ENCODE assay signal across 23 cellular contexts in the genomic region with DNA sequence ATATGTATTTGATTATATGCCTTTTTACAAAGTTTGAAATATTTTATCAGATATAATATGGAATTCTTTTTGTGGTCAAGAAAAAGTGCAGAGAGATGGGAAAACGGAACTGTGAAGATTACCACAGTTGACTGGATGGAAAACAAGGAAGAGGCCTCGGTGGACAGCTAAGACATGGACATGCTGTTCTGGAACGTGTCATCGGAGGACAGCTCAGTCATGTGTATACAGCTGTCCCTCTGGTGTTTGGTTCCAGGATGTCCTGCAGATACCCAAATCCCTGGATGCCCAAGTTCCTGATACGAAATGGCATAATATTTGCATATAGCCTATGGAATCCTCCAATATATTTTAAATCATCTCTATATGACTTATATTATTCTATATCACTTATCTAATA. TPM values are rescaled to one million over a fixed set of nuclear protein-coding genes. Genes with fewer than 3 reads are reported as not detected.
DNase-seq lines count a peak whose midpoint lies in the region; ATAC-seq, FAIRE-seq and TF ChIP-seq lines count a peak whose summit lies in the region.
"Had no signal": no experiment of that assay in that cellular context is flagged by ENCODE, and none has a peak within 500 bp of the region (broad histone marks: within the 10 kb centered on the region; RNA-seq: fewer than 3 reads in every experiment).

No MANE protein-coding gene starts in this region.

- no peak overlapping the region for H3K4me3 ChIP-seq in pancreas
- H3K4me3 ChIP-seq: GM23338, HAP-1 had no signal

- H3K27me3 Mint-ChIP-seq in activated T-cell treated with anti-CD3 and anti-CD28 coated beads, Interleukin-2, amount 50 U/mL, for 4 hours (ENCODE audit: low read depth), result peaks cover 9% of the 10 kb centered on the region

- no peaks in the 10 kb centered on the region for H3K9me3 ChIP-seq in pancreas
- H3K9me3 ChIP-seq: HAP-1 had no signal

- H3K9me3 Mint-ChIP-seq in activated T-cell treated with anti-CD3 and anti-CD28 coated beads, Interleukin-2, amount 50 U/mL, for 4 hours, result no peaks in the 10 kb centered on the region

- DNase-seq in left ventricle myocardium superior (no peak), cardiac septum (ENCODE audit: low spot score) (no peak), SK-N-DZ (ENCODE audit: low spot score) (peak; percentile 44), sciatic nerve (ENCODE audit: low spot score) (no peak), pancreas (no peak)
- no peak for DNase-seq in activated T-cell treated with anti-CD3 and anti-CD28 coated beads, Interleukin-2, amount 50 U/mL, for 4 hours
- DNase-seq: C1 segment of cervical spinal cord; Calu3; CD4-positive, alpha-beta memory T cell; COR-L47; DMS153; DMS79 treated with DMSO at 0.1 percent for 48 hours; GF-D8; HFFc6 had no signal

- no peaks in the 10 kb centered on the region for H3K27me3 ChIP-seq in pancreas

- TF ChIP-seq CTCF in pancreas (IDR thresholded peaks at IDR 0.05), result no peak

- no peak for FAIRE-seq in pancreas (lab: Jason Lieb, UNC)
- FAIRE-seq: GM12891, GM18507, H54 had no signal

- no peaks in the 10 kb centered on the region for H3K36me3 Mint-ChIP-seq in activated T-cell treated with anti-CD3 and anti-CD28 coated beads, Interleukin-2, amount 50 U/mL, for 4 hours (ENCODE audit: insufficient read depth)
- H3K36me3 Mint-ChIP-seq: CD4-positive, alpha-beta memory T cell had no signal

- H3K27ac ChIP-seq in pancreas, result no peak overlapping the region

- no peaks in the 10 kb centered on the region for H3K4me1 Mint-ChIP-seq in activated T-cell treated with anti-CD3 and anti-CD28 coated beads, Interleukin-2, amount 50 U/mL, for 4 hours (ENCODE audit: low read depth)
- H3K4me1 Mint-ChIP-seq: CD4-positive, alpha-beta memory T cell had no signal

- peak; percentile 52 for ATAC-seq in left ventricle myocardium superior
- peak; percentile 91 for ATAC-seq in sciatic nerve
- ATAC-seq in activated T-cell treated with anti-CD3 and anti-CD28 coated beads, Interleukin-2, amount 50 U/mL, for 4 hours, result no peak
- no peak for ATAC-seq in HG03139 (IDR thresholded peaks at IDR 0.05; ENCODE audit: unreplicated experiment)
- ATAC-seq in pancreas, result no peak
- ATAC-seq: GM23338 had no signal

- 70 to 80% methylated on average over 5 of the region's 5 CpGs for WGBS in pancreas, 2 donors

- no peak overlapping the region for H3K4me3 Mint-ChIP-seq in activated T-cell treated with anti-CD3 and anti-CD28 coated beads, Interleukin-2, amount 50 U/mL, for 4 hours
- H3K4me3 Mint-ChIP-seq: CD4-positive, alpha-beta memory T cell; GM23338; HFFc6 had no signal

- H3K36me3 ChIP-seq in pancreas, result no peaks in the 10 kb centered on the region
- H3K36me3 ChIP-seq: HAP-1 had no signal

- H3K4me1 ChIP-seq in pancreas, result no peaks in the 10 kb centered on the region

- intact Hi-C loops in left ventricle myocardium superior (cut with micrococcal nuclease), result no loop called here
- intact Hi-C loops in cardiac septum (cut with DNase I), result no loop called here
- intact Hi-C loops in sciatic nerve (cut with DNase I), result no loop called here
- intact Hi-C loops in pancreas (cut with DNase I), result no loop called here

RNA-seq across cellular contexts. Expression of a gene that starts 49.4 kb away (rescaled TPM):
- total RNA-seq in left ventricle myocardium superior (2.4 TPM), cardiac septum (2.6 TPM), sciatic nerve (9.7 TPM), pancreas (1 to 10 TPM in 1 of 6 donors, under 1 TPM in 5; 0.14 to 2.2 (median 0.55) TPM)
- 16.8 and 19.0 TPM in 2 replicates for polyA plus RNA-seq in SK-N-DZ (2014; cell fraction: cytosol; rRNA removed)
- polyA plus RNA-seq in SK-N-DZ (2014; cell fraction: nucleus; rRNA removed), result 7.2 and 7.3 TPM in 2 replicates
- under 1 TPM in 1 of 3 donors, not detected in 2; 0.05 TPM for total RNA-seq in activated T-cell treated with anti-CD3 and anti-CD28 coated beads, Interleukin-2, amount 50 U/mL, for 4 hours
- under 1 TPM; 0.19 to 0.28 TPM for polyA plus RNA-seq in pancreas
- total RNA-seq: A172; CD4-positive, alpha-beta memory T cell; G401 had no signal
- polyA plus RNA-seq: BJ; CD4-positive, alpha-beta memory T cell had no signal

Comparison
In these comparisons a context has a peak if more than half of its experiments do, and no peak if none do; other contexts are left out.
1. ATAC-seq: peak in left ventricle myocardium superior (single experiment) and sciatic nerve (single experiment); none in activated T-cell treated with anti-CD3 and anti-CD28 coated beads, Interleukin-2, amount 50 U/mL, for 4 hours (0 of 2), HG03139 (single experiment) and pancreas (0 of 4).